In genomic region chr2:41905597-41906324, GRCh38 we compare ENCODE assay signal across 17 cellular contexts.
"Had no signal": no experiment of that assay in that cellular context is flagged by ENCODE, and none has a peak within 500 bp of the region (broad histone marks: within the 10 kb centered on the region; RNA-seq: fewer than 3 reads in every experiment).

No MANE protein-coding gene starts in this region.

- H3K27ac Mint-ChIP-seq: activated CD4-positive, alpha-beta memory T cell treated with anti-CD3 and anti-CD28 coated beads, Interleukin-2, amount 10 ng/mL, durations not matched to agents 7 days and 5 days; activated CD8-positive, alpha-beta memory T cell treated with anti-CD3 and anti-CD28 coated beads, Interleukin-2, amount 10 ng/mL, durations not matched to agents 7 days and 5 days; activated naive CD8-positive, alpha-beta T cell treated with anti-CD3 and anti-CD28 coated beads, Interleukin-2, amount 10 ng/mL, durations not matched to agents 7 days and 5 days; activated T-helper 2 cell treated with anti-CD3 and anti-CD28 coated beads, Interferon-gamma antibody, Interleukin-2, Interleukin-4, amounts not matched to agents 10 μg/mL and 5 μg/mL and 100 μg/mL, durations not matched to agents 14 hours and 24 hours and 36 hours; naive thymus-derived CD8-positive, alpha-beta T cell had no signal

- ATAC-seq: activated CD8-positive, alpha-beta memory T cell treated with anti-CD3 and anti-CD28 coated beads, Interleukin-2, amount 10 ng/mL, durations not matched to agents 7 days and 5 days; body of pancreas; gastroesophageal sphincter; naive thymus-derived CD8-positive, alpha-beta T cell had no signal

- H3K36me3 ChIP-seq: gastroesophageal sphincter, heart left ventricle, spleen had no signal

- DNase-seq: activated CD4-positive, alpha-beta memory T cell treated with anti-CD3 and anti-CD28 coated beads, Interleukin-2, amount 10 ng/mL, durations not matched to agents 7 days and 5 days; activated CD4-positive, alpha-beta T cell treated with anti-CD3 and anti-CD28 coated beads for 48 hours; activated CD4-positive, CD25-positive, alpha-beta regulatory T cell; activated CD8-positive, alpha-beta memory T cell treated with anti-CD3 and anti-CD28 coated beads, Interleukin-2, amount 10 ng/mL, durations not matched to agents 7 days and 5 days; activated naive CD4-positive, alpha-beta T cell treated with Interleukin-2 at 50 U/mL for 16 hours; activated naive CD8-positive, alpha-beta T cell treated with anti-CD3 and anti-CD28 coated beads, Interleukin-2, amount 10 ng/mL, durations not matched to agents 7 days and 5 days; activated T-cell treated with anti-CD3 and anti-CD28 coated beads, Interleukin-2, amount 50 U/mL, for 1 hour; body of pancreas; central memory CD4-positive, alpha-beta T cell; heart left ventricle; left ventricle myocardium superior; mesendoderm; naive thymus-derived CD8-positive, alpha-beta T cell; spleen; stimulated activated naive CD4-positive, alpha-beta T cell had no signal

- H3K4me3 Mint-ChIP-seq: activated CD4-positive, alpha-beta memory T cell treated with anti-CD3 and anti-CD28 coated beads, Interleukin-2, amount 10 ng/mL, durations not matched to agents 7 days and 5 days; activated CD8-positive, alpha-beta memory T cell treated with anti-CD3 and anti-CD28 coated beads, Interleukin-2, amount 10 ng/mL, durations not matched to agents 7 days and 5 days; activated naive CD8-positive, alpha-beta T cell treated with anti-CD3 and anti-CD28 coated beads, Interleukin-2, amount 10 ng/mL, durations not matched to agents 7 days and 5 days; naive thymus-derived CD8-positive, alpha-beta T cell had no signal

- H3K27ac ChIP-seq: body of pancreas, gastroesophageal sphincter, heart left ventricle, spleen had no signal

- H3K36me3 Mint-ChIP-seq: activated CD8-positive, alpha-beta memory T cell treated with anti-CD3 and anti-CD28 coated beads, Interleukin-2, amount 10 ng/mL, durations not matched to agents 7 days and 5 days; activated naive CD8-positive, alpha-beta T cell treated with anti-CD3 and anti-CD28 coated beads, Interleukin-2, amount 10 ng/mL, durations not matched to agents 7 days and 5 days; naive thymus-derived CD8-positive, alpha-beta T cell had no signal

- H3K9me3 Mint-ChIP-seq: activated CD4-positive, alpha-beta memory T cell treated with anti-CD3 and anti-CD28 coated beads, Interleukin-2, amount 10 ng/mL, durations not matched to agents 7 days and 5 days; activated naive CD8-positive, alpha-beta T cell treated with anti-CD3 and anti-CD28 coated beads, Interleukin-2, amount 10 ng/mL, durations not matched to agents 7 days and 5 days; activated T-helper 2 cell treated with anti-CD3 and anti-CD28 coated beads, Interferon-gamma antibody, Interleukin-2, Interleukin-4, amounts not matched to agents 10 μg/mL and 5 μg/mL and 100 μg/mL, durations not matched to agents 14 hours and 24 hours and 36 hours; naive thymus-derived CD8-positive, alpha-beta T cell had no signal

- H3K27me3 ChIP-seq: body of pancreas, gastroesophageal sphincter, heart left ventricle had no signal

- H3K4me1 ChIP-seq: body of pancreas, gastroesophageal sphincter, spleen had no signal

- H3K4me3 ChIP-seq: body of pancreas, gastroesophageal sphincter, heart left ventricle, spleen had no signal

- H3K9me3 ChIP-seq: body of pancreas, gastroesophageal sphincter, heart left ventricle, spleen had no signal
